ENCODE assay signal across 15 cellular contexts in the genomic region with DNA sequence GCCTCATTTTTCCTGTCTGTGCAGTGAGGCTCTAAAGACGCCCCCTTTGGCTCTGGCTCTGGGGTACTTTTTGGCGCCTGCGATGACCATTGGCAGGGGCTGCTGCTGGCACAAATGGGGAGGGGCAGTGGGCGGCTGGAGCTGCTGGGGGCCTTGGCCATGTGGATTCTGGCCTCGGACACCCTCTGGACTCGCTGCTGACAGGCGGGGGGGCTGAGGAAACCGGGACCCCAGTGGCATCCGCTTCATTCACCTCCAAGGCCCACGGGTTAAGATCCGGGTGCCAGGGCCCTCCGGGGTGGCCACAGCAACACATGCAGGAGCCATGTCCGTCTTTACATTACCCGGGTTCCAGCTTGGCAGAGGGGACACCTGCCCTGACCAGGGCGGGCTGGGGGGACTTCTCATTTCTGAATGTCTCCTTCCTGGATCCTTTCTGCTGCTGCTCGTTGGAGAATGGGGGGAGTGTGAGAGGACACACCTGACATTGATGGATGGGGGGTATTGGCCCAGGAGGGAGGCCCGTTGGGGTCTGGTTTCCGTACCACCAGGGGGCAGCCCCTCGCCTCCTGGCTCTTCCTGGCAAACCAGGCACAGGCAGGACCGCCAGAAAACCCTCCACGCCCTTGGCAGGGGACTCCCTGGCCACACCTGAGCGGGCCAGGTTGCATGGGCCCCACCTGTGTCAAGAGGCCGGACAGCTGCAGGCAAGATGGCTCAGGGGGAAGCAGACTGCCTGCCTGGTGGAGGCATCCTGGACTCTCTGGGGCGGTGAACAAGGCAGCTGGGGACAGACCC. TPM values are rescaled to one million over a fixed set of nuclear protein-coding genes. Genes with fewer than 3 reads are reported as not detected.
DNase-seq lines count a peak whose midpoint lies in the region; ATAC-seq and TF ChIP-seq lines count a peak whose summit lies in the region.
"Had no signal": no experiment of that assay in that cellular context is flagged by ENCODE, and none has a peak within 500 bp of the region (broad histone marks: within the 10 kb centered on the region; RNA-seq: fewer than 3 reads in every experiment).

No MANE protein-coding gene starts in this region.

- H3K27me3 ChIP-seq in AG04450 (ENCODE audit: control insufficient read depth, insufficient read depth, low read length) (no peaks in the 10 kb centered on the region), foreskin keratinocyte (peaks cover 32% of the 10 kb centered on the region)

- no peak overlapping the region for H3K4me3 ChIP-seq in AG04450 (ENCODE audit: low read depth, low read length)
- H3K4me3 ChIP-seq: GM23248 had no signal

- DNase-seq in AG04450 (ENCODE audit: low read depth, low spot score) (no peak), ELF-1 (ENCODE audit: low read depth, low spot score) (peak; percentile 75), RWPE1 (ENCODE audit: low spot score) (no peak), foreskin keratinocyte (no peak), KG1 (lab: John Stamatoyannopoulos, UW) (no peak), NCI-H510A (lab: John Stamatoyannopoulos, UW) (no peak)
- DNase-seq: activated CD4-positive, alpha-beta T cell treated with anti-CD3 and anti-CD28 coated beads, Interleukin-2, amount 50 U/mL, for 1 hour; activated effector memory CD4-positive, alpha-beta T cell treated with anti-CD3 and anti-CD28 coated beads, Interleukin-2, amount 50 U/mL, for 16 hours; CD8-positive, alpha-beta memory T cell; cerebellar nuclear complex; GM23248; NCI-H1417 treated with DMSO at 0.1 percent for 48 hours; stimulated activated CD4-positive, alpha-beta T cell treated with anti-CD3 and anti-CD28 coated beads, Interleukin-4, amount 100 ng/mL, for 4 hours had no signal

- no peaks in the 10 kb centered on the region for H3K4me1 ChIP-seq in foreskin keratinocyte

- POLR2A ChIA-PET in AG04450 (lab: Yijun Ruan, JAX), result no interaction called here
- POLR2A ChIA-PET in RWPE1 (lab: Yijun Ruan, JAX; ENCODE audit: low non-redundant PET), result interaction anchor here (1.1 kb wide), 1 partner anchor 20 kb away, joined by 3 read pairs; no protein-coding TSS in a partner anchor

- H3K9me3 ChIP-seq in AG04450 (ENCODE audit: control insufficient read depth, insufficient read depth, low read length), result peaks cover 2% of the 10 kb centered on the region

- ATAC-seq in foreskin keratinocyte, result no peak
- no peak for ATAC-seq in HG03280 (IDR thresholded peaks at IDR 0.05; ENCODE audit: unreplicated experiment)
- no peak for ATAC-seq in GM18498 (IDR thresholded peaks at IDR 0.05; ENCODE audit: unreplicated experiment)

- TF ChIP-seq CTCF in AG04450 (IDR thresholded peaks at IDR 0.05; ENCODE audit: low read depth, low read length) (peak; percentile 17; the same call in 1 of the 2 replicates), RWPE1 (conservative IDR thresholded peaks at IDR 0.05; ENCODE audit: low read depth) (0 out of 2 replicates have a peak, but pooled peaks have one; percentile 13), foreskin keratinocyte (conservative IDR thresholded peaks at IDR 0.05) (peak; percentile 52)

- no peak overlapping the region for H3K27ac ChIP-seq in AG04450 (ENCODE audit: low read depth, low read length)
- H3K27ac ChIP-seq in RWPE1, result peak overlapping the region; percentile 88
- H3K27ac ChIP-seq in foreskin keratinocyte, result no peak overlapping the region
- H3K27ac ChIP-seq: GM23248 had no signal

- CTCF ChIA-PET in AG04450 (lab: Charles Lee), result interaction anchor here (0.6 kb wide), 1 partner anchor 23 kb away, joined by 3 read pairs; no protein-coding TSS in a partner anchor
- CTCF ChIA-PET in RWPE1 (lab: Yijun Ruan, JAX), result interaction anchor here (0.6 to 2.5 kb wide), 8 partner anchors 13 to 404 kb away, joined by 3 to 17 read pairs (median 4); no protein-coding TSS in a partner anchor

RNA-seq across cellular contexts. Expression of a gene that starts 21.8 kb away (rescaled TPM):
- 18.2 and 21.0 TPM in 2 replicates for polyA plus RNA-seq in AG04450 (2011; rRNA removed)
- polyA minus RNA-seq in AG04450 (2011; rRNA and poly(A)+ RNA removed), result 23.7 and 24.1 TPM in 2 replicates
- 5.9 and 8.2 TPM in 2 replicates for total RNA-seq in foreskin keratinocyte
- 1.9 and 2.1 TPM in 2 replicates for polyA plus RNA-seq in foreskin keratinocyte

RNA-seq across cellular contexts. Expression of a gene that starts 53.8 kb away (rescaled TPM):
- polyA plus RNA-seq in AG04450 (2011; rRNA removed) (4.2 and 5.1 TPM in 2 replicates), foreskin keratinocyte (37.7 and 37.8 TPM in 2 replicates)
- polyA minus RNA-seq in AG04450 (2011; rRNA and poly(A)+ RNA removed), result 2.9 and 3.8 TPM in 2 replicates
- 27.1 and 28.4 TPM in 2 replicates for total RNA-seq in foreskin keratinocyte
